8 cellular contexts compared by ENCODE assay signal in genomic region chr4:185127021-185127925, GRCh38. TPM values are rescaled to one million over a fixed set of nuclear protein-coding genes. Genes with fewer than 3 reads are reported as not detected.
DNase-seq lines count a peak whose midpoint lies in the region; ATAC-seq, FAIRE-seq and TF ChIP-seq lines count a peak whose summit lies in the region.

No MANE protein-coding gene starts in this region.

- peak overlapping the region in 3 of 4 donors; percentile 26 to 73 (median 41) for H3K27ac ChIP-seq in pancreas

- ATAC-seq in activated CD8-positive, alpha-beta T cell treated with anti-CD3 and anti-CD28 coated beads for 36 hours: peak; percentile 43
- ATAC-seq in pancreas (peak; percentile 61 to 70 (median 65)), HG02571 (IDR thresholded peaks at IDR 0.05; ENCODE audit: unreplicated experiment) (no peak), GM18498 (IDR thresholded peaks at IDR 0.05; ENCODE audit: unreplicated experiment) (no peak)

- TF ChIP-seq CTCF in activated CD8-positive, alpha-beta T cell treated with anti-CD3 and anti-CD28 coated beads for 36 hours (IDR thresholded peaks at IDR 0.05): no peak
- TF ChIP-seq CTCF in glutamatergic neuron (IDR thresholded peaks at IDR 0.05; ENCODE audit: partially characterized antibody, unreplicated experiment) (no peak), pancreas (IDR thresholded peaks at IDR 0.05) (no peak)

- intact Hi-C loops in activated CD8-positive, alpha-beta T cell treated with anti-CD3 and anti-CD28 coated beads for 36 hours (cut with micrococcal nuclease): no loop called here
- intact Hi-C loops in pancreas (cut with DNase I): no loop called here

- H3K27ac Mint-ChIP-seq in activated CD8-positive, alpha-beta T cell treated with anti-CD3 and anti-CD28 coated beads for 36 hours: no peak overlapping the region
- no peak overlapping the region for H3K27ac Mint-ChIP-seq in glutamatergic neuron (ENCODE audit: unreplicated experiment)

- peak; percentile 67 for DNase-seq in DMS53 (lab: John Stamatoyannopoulos, UW)
- DNase-seq in DMS53 treated with DMSO at 0.1 percent for 48 hours (lab: John Stamatoyannopoulos, UW; ENCODE audit: unreplicated experiment): no peak
- no peak for DNase-seq in activated CD8-positive, alpha-beta T cell treated with anti-CD3 and anti-CD28 coated beads for 36 hours
- DNase-seq in glutamatergic neuron: peak; percentile 49
- DNase-seq in pancreas: peak in 4 of 6 donors; percentile 41 to 79 (median 62)
- no peak for DNase-seq in HCEC 1CT

- H3K27me3 Mint-ChIP-seq in activated CD8-positive, alpha-beta T cell treated with anti-CD3 and anti-CD28 coated beads for 36 hours: peaks cover 35% of the 10 kb centered on the region
- no peaks in the 10 kb centered on the region for H3K27me3 Mint-ChIP-seq in glutamatergic neuron (ENCODE audit: unreplicated experiment)

- H3K27me3 ChIP-seq in pancreas: no peaks in the 10 kb centered on the region

- WGBS in pancreas, 2 donors: 10% methylated on average over 63 to 64 of the region's 64 CpGs

- no peaks in the 10 kb centered on the region for H3K9me3 ChIP-seq in pancreas

- CTCF ChIA-PET in activated CD8-positive, alpha-beta T cell treated with anti-CD3 and anti-CD28 coated beads for 36 hours (lab: Charles Lee): interaction anchor here (1.3 to 2.8 kb wide), 3 partner anchors 9 to 86 kb away, joined by 4 to 9 read pairs (median 5); no protein-coding TSS in a partner anchor

- no peaks in the 10 kb centered on the region for H3K36me3 Mint-ChIP-seq in activated CD8-positive, alpha-beta T cell treated with anti-CD3 and anti-CD28 coated beads for 36 hours (ENCODE audit: low read depth)
- no peaks in the 10 kb centered on the region for H3K36me3 Mint-ChIP-seq in glutamatergic neuron (ENCODE audit: unreplicated experiment)

- H3K9me3 Mint-ChIP-seq in activated CD8-positive, alpha-beta T cell treated with anti-CD3 and anti-CD28 coated beads for 36 hours: no peaks in the 10 kb centered on the region
- peaks cover 2% of the 10 kb centered on the region for H3K9me3 Mint-ChIP-seq in glutamatergic neuron (ENCODE audit: unreplicated experiment)

- no peaks in the 10 kb centered on the region for H3K36me3 ChIP-seq in pancreas

- peak overlapping the region; percentile 26 to 70 (median 45) for H3K4me3 ChIP-seq in pancreas

- no peak for FAIRE-seq in pancreas (lab: Jason Lieb, UNC)

- peaks cover 0 to 3% (median 0%) of the 10 kb centered on the region in 3 donors for H3K4me1 ChIP-seq in pancreas

- peaks cover 6% of the 10 kb centered on the region for H3K4me1 Mint-ChIP-seq in activated CD8-positive, alpha-beta T cell treated with anti-CD3 and anti-CD28 coated beads for 36 hours (ENCODE audit: low read depth)
- H3K4me1 Mint-ChIP-seq in glutamatergic neuron (ENCODE audit: low read depth, unreplicated experiment): peaks cover 7% of the 10 kb centered on the region

- POLR2A ChIA-PET in activated CD8-positive, alpha-beta T cell treated with anti-CD3 and anti-CD28 coated beads for 36 hours (lab: Charles Lee): no interaction called here

- peak overlapping the region; percentile 56 for H3K4me3 Mint-ChIP-seq in activated CD8-positive, alpha-beta T cell treated with anti-CD3 and anti-CD28 coated beads for 36 hours
- peak overlapping the region; percentile 86 for H3K4me3 Mint-ChIP-seq in glutamatergic neuron (ENCODE audit: unreplicated experiment)

RNA-seq across cellular contexts. Expression of gene SLC25A4, which starts 15.8 kb away (rescaled TPM):
- 1 to 10 TPM; 8.5 to 8.7 TPM for total RNA-seq in activated CD8-positive, alpha-beta T cell treated with anti-CD3 and anti-CD28 coated beads for 36 hours
- total RNA-seq in glutamatergic neuron (ENCODE audit: unreplicated experiment): 44.7 TPM
- 10 to 100 TPM; 12.6 to 16.7 (median 13.5) TPM for total RNA-seq in pancreas
- polyA plus RNA-seq in pancreas: 10 to 100 TPM; 12.4 to 26.5 TPM

Comparison
In these comparisons a context has a peak if more than half of its experiments do, and no peak if none do; other contexts are left out.
1. DNase-seq: peak in DMS53 (single experiment), glutamatergic neuron (single experiment) and pancreas (4 of 6); none in DMS53 treated with DMSO at 0.1 percent for 48 hours (single experiment), activated CD8-positive, alpha-beta T cell treated with anti-CD3 and anti-CD28 coated beads for 36 hours (single experiment) and HCEC 1CT (single experiment).
2. ATAC-seq: peak in activated CD8-positive, alpha-beta T cell treated with anti-CD3 and anti-CD28 coated beads for 36 hours (single experiment) and pancreas (4 of 4); none in HG02571 (single experiment) and GM18498 (single experiment).